In genomic region chr11:34464591-34465036, GRCh38 we compare ENCODE assay signal across 26 cellular contexts. TPM values are rescaled to one million over a fixed set of nuclear protein-coding genes. Genes with fewer than 3 reads are reported as not detected.
DNase-seq lines count a peak whose midpoint lies in the region; ATAC-seq and TF ChIP-seq lines count a peak whose summit lies in the region.
"Had no signal": no experiment of that assay in that cellular context is flagged by ENCODE, and none has a peak within 500 bp of the region (broad histone marks: within the 10 kb centered on the region; RNA-seq: fewer than 3 reads in every experiment).

No MANE protein-coding gene starts in this region.

- peaks cover under 1 to 7% of the 10 kb centered on the region in 2 donors for H3K4me1 ChIP-seq in adrenal gland (replicated peaks in 1 of 2)
- no peaks in the 10 kb centered on the region for H3K4me1 ChIP-seq in psoas muscle
- H3K4me1 ChIP-seq: breast epithelium, foreskin keratinocyte, transverse colon had no signal

- H3K9me3 ChIP-seq in adrenal gland (replicated peaks in 1 of 3) (peaks cover 0 to 7% (median 6%) of the 10 kb centered on the region in 3 donors), psoas muscle (peaks cover 12% of the 10 kb centered on the region)

- intact Hi-C loops in adrenal gland (cut with DNase I), result no loop called here
- intact Hi-C loops in psoas muscle (cut with DNase I), result loop anchor here in 1 of 2 donors (5.0 kb wide), 1 partner anchor 97 kb away; no protein-coding TSS in a partner anchor

- TF ChIP-seq CTCF in adrenal gland (IDR thresholded peaks at IDR 0.05) (no peak), psoas muscle (IDR thresholded peaks at IDR 0.05) (no peak)

- H3K27me3 ChIP-seq in adrenal gland (no peaks in the 10 kb centered on the region), psoas muscle (ENCODE audit: insufficient read depth in 3 of 3, low read length in 2 of 3) (no peaks in the 10 kb centered on the region)
- H3K27me3 ChIP-seq: BLaER1, breast epithelium, foreskin keratinocyte, transverse colon had no signal

- H3K27ac ChIP-seq in adrenal gland (peak overlapping the region in 2 of 5 donors; percentile 22 to 38), psoas muscle (peak overlapping the region; percentile 6)
- H3K27ac ChIP-seq: BLaER1, breast epithelium, foreskin keratinocyte, transverse colon had no signal

- WGBS in adrenal gland, 4 donors, result 39 to 53% (median 52%) methylated on average over 7 of the region's 7 CpGs
- WGBS in psoas muscle, 3 donors, result 42 to 63% (median 62%) methylated on average over 7 of the region's 7 CpGs

- H3K4me3 ChIP-seq in adrenal gland (no peak overlapping the region), psoas muscle (no peak overlapping the region)
- H3K4me3 ChIP-seq: BLaER1, breast epithelium, mucosa of descending colon, transverse colon had no signal

- H3K36me3 ChIP-seq in adrenal gland (replicated peaks in 1 of 2), result peaks cover 0 to 52% of the 10 kb centered on the region in 2 donors
- peaks cover 23 to 84% of the 10 kb centered on the region in 2 donors for H3K36me3 ChIP-seq in psoas muscle (ENCODE audit: insufficient read depth in 1 of 2, low read depth in 1 of 2)

- no peak for TF ChIP-seq POLR2A in adrenal gland (IDR thresholded peaks at IDR 0.05)

- peak; percentile 53 for DNase-seq in SKM-1 treated with dmso at 0.1 percent for 144 hours (lab: John Stamatoyannopoulos, UW; ENCODE audit: unreplicated experiment)
- no peak for DNase-seq in SKM-1 (lab: John Stamatoyannopoulos, UW; ENCODE audit: unreplicated experiment)
- DNase-seq in NOMO-1 treated with DMSO at 0.1 percent for 48 hours (lab: John Stamatoyannopoulos, UW; ENCODE audit: unreplicated experiment), result peak; percentile 91
- peak; percentile 21 to 61 (median 49) for DNase-seq in adrenal gland
- DNase-seq in psoas muscle, result no peak
- no peak for DNase-seq in NCI-H146 (lab: John Stamatoyannopoulos, UW)
- DNase-seq in NAMALWA (ENCODE audit: low spot score), result no peak
- DNase-seq: 8988T; activated B cell treated with CpG ODN at 0.5 μM for 24 hours; activated CD8-positive, alpha-beta T cell treated with anti-CD3 and anti-CD28 coated beads for 36 hours; activated T-cell treated with anti-CD3 and anti-CD28 coated beads, Interleukin-2, amount 50 U/mL, for 72 hours; cortex of kidney; DMS79 treated with DMSO at 0.1 percent for 48 hours; foreskin keratinocyte; H9; mucosa of descending colon; NCI-H1417; NCI-H774; nucleus accumbens; right cardiac atrium; stimulated activated naive CD8-positive, alpha-beta T cell treated with anti-CD3 and anti-CD28 coated beads, Interleukin-15, Interleukin-2, amounts not matched to agents 100 U/mL and 50 U/mL, for 24 hours; transverse colon had no signal

- ATAC-seq in psoas muscle (peak in 2 of 4 donors; percentile 39 to 40), HG03571 (IDR thresholded peaks at IDR 0.05; ENCODE audit: unreplicated experiment) (no peak)
- ATAC-seq: activated CD8-positive, alpha-beta T cell treated with anti-CD3 and anti-CD28 coated beads for 36 hours; activated T-cell treated with anti-CD3 and anti-CD28 coated beads, Interleukin-2, amount 50 U/mL, for 72 hours; foreskin keratinocyte; mucosa of descending colon; right cardiac atrium; stimulated activated naive CD8-positive, alpha-beta T cell treated with anti-CD3 and anti-CD28 coated beads, Interleukin-15, Interleukin-2, amounts not matched to agents 100 U/mL and 50 U/mL, for 24 hours had no signal

RNA-seq across cellular contexts. Expression of gene CAT, which starts 25.9 kb away (rescaled TPM):
- 100 to 1,000 TPM; 158 to 288 (median 227) TPM for total RNA-seq in adrenal gland
- polyA plus RNA-seq in adrenal gland, result 100 to 1,000 TPM in 1 of 3 donors, 10 to 100 TPM in 2; 45.8 to 302 (median 55.2) TPM
- 10 to 100 TPM; 70.2 to 95.0 (median 87.7) TPM for total RNA-seq in psoas muscle
- 100 to 1,000 TPM in 1 of 3 donors, 10 to 100 TPM in 2; 27.9 to 110 (median 57.8) TPM for polyA plus RNA-seq in psoas muscle

RNA-seq across cellular contexts. Expression of gene ELF5, which starts 49.0 kb away (rescaled TPM):
- total RNA-seq in adrenal gland (not detected), psoas muscle (not detected)
- polyA plus RNA-seq in adrenal gland (under 1 TPM in 1 of 3 donors, not detected in 2; 0.03 TPM), psoas muscle (under 1 TPM in 1 of 3 donors, not detected in 2; 0.01 TPM)
- total RNA-seq: activated B cell treated with CpG ODN at 0.5 μM for 24 hours; activated CD8-positive, alpha-beta T cell treated with anti-CD3 and anti-CD28 coated beads for 36 hours; activated T-cell treated with anti-CD3 and anti-CD28 coated beads, Interleukin-2, amount 50 U/mL, for 72 hours; foreskin keratinocyte; H9; mucosa of descending colon; right cardiac atrium; T-helper 1 cell treated with Interleukin-12 subunit alpha and Interleukin-12 subunit beta and Interleukin-4 antibody, amounts not matched to agents 30 ng/mL and 1 ng/mL, for 36 hours; transverse colon had no signal
- polyA plus RNA-seq: foreskin keratinocyte, right cardiac atrium had no signal

Comparison
In these comparisons a context has a peak if more than half of its experiments do, and no peak if none do; other contexts are left out.
1. DNase-seq: peak in SKM-1 treated with dmso at 0.1 percent for 144 hours (single experiment), NOMO-1 treated with DMSO at 0.1 percent for 48 hours (single experiment) and adrenal gland (7 of 7); none in SKM-1 (single experiment), psoas muscle (0 of 2), NCI-H146 (single experiment) and NAMALWA (single experiment).